In genomic region chr7:118330373-118330772, GRCh38 we compare ENCODE assay signal across 1 cellular context.
TF ChIP-seq lines count a peak whose summit lies in the region.

No MANE protein-coding gene starts in this region.

TF ChIP-seq in SK-N-SH, 30 proteins besides CTCF, POLR2A, EP300 and RAD21 (continued from another document):
- TF ChIP-seq, protein P1, sequence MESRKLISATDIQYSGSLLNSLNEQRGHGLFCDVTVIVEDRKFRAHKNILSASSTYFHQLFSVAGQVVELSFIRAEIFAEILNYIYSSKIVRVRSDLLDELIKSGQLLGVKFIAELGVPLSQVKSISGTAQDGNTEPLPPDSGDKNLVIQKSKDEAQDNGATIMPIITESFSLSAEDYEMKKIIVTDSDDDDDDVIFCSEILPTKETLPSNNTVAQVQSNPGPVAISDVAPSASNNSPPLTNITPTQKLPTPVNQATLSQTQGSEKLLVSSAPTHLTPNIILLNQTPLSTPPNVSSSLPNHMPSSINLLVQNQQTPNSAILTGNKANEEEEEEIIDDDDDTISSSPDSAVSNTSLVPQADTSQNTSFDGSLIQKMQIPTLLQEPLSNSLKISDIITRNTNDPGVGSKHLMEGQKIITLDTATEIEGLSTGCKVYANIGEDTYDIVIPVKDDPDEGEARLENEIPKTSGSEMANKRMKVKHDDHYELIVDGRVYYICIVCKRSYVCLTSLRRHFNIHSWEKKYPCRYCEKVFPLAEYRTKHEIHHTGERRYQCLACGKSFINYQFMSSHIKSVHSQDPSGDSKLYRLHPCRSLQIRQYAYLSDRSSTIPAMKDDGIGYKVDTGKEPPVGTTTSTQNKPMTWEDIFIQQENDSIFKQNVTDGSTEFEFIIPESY (IDR thresholded peaks at IDR 0.05; ENCODE audit: borderline replicate concordance, low read depth): no peak
- TF ChIP-seq FOXJ3 (CRISPR knock-in tag; IDR thresholded peaks at IDR 0.05) (no peak), CHD2 (IDR thresholded peaks at IDR 0.05; ENCODE audit: low read length, partially characterized antibody) (no peak), FOXM1 (IDR thresholded peaks at IDR 0.05; ENCODE audit: low read depth) (no peak), USF2 (IDR thresholded peaks at IDR 0.05; ENCODE audit: borderline replicate concordance, low read depth, low read length) (no peak), YY1 (IDR thresholded peaks at IDR 0.05; ENCODE audit: low read depth) (no peak)
TF ChIP-seq in SK-N-SH: peak in this region for 0.
